ENCODE assay signal across 18 cellular contexts in genomic region chr15:79492065-79492464, GRCh38. TPM values are rescaled to one million over a fixed set of nuclear protein-coding genes. Genes with fewer than 3 reads are reported as not detected.
DNase-seq lines count a peak whose midpoint lies in the region; ATAC-seq and TF ChIP-seq lines count a peak whose summit lies in the region.
"Had no signal": no experiment of that assay in that cellular context is flagged by ENCODE, and none has a peak within 500 bp of the region (broad histone marks: within the 10 kb centered on the region; RNA-seq: fewer than 3 reads in every experiment).

No MANE protein-coding gene starts in this region.

- no peak overlapping the region for H3K4me3 ChIP-seq in HEK293 (ENCODE audit: low read depth, low read length)
- H3K4me3 ChIP-seq in PC-9, result no peak overlapping the region; the same call in 1 of the 2 replicates
- H3K4me3 ChIP-seq in endodermal cell (ENCODE audit: low read length), result no peak overlapping the region
- H3K4me3 ChIP-seq: A549; BLaER1 treated with 17β-estradiol and CSF1 and Interleukin-3, amounts not matched to agents 10 nM and 100 nM had no signal

- H3K9me3 ChIP-seq in HEK293 (ENCODE audit: control insufficient read depth, insufficient read depth, low read depth, low read length), result no peaks in the 10 kb centered on the region
- no peaks in the 10 kb centered on the region for H3K9me3 ChIP-seq in PC-9 (ENCODE audit: insufficient read depth, low read depth)
- peaks cover 12% of the 10 kb centered on the region for H3K9me3 ChIP-seq in endodermal cell (ENCODE audit: control insufficient read depth, low read length)
- H3K9me3 ChIP-seq: A549, Caco-2 had no signal

- TF ChIP-seq CTCF in HEK293 (tag by site-specific recombination; IDR thresholded peaks at IDR 0.05), result no peak
- no peak for TF ChIP-seq CTCF in PC-9 (conservative IDR thresholded peaks at IDR 0.05)
- TF ChIP-seq CTCF in endodermal cell (conservative IDR thresholded peaks at IDR 0.05), result no peak

- H3K27me3 ChIP-seq in PC-9 (ENCODE audit: insufficient read depth, low read depth) (peaks cover 7% of the 10 kb centered on the region; the same call in 1 of the 2 replicates), endodermal cell (ENCODE audit: control insufficient read depth, insufficient read depth, low read length, poor library complexity, severe bottlenecking) (no peaks in the 10 kb centered on the region)
- H3K27me3 ChIP-seq: BLaER1 treated with 17β-estradiol and CSF1 and Interleukin-3, amounts not matched to agents 10 nM and 100 nM had no signal

- H3K36me3 Mint-ChIP-seq in endodermal cell (ENCODE audit: low read depth), result no peaks in the 10 kb centered on the region
- H3K36me3 Mint-ChIP-seq in activated CD4-positive, alpha-beta memory T cell treated with anti-CD3 and anti-CD28 coated beads, Interleukin-2, amount 10 ng/mL, durations not matched to agents 7 days and 5 days (ENCODE audit: low read depth), result no peaks in the 10 kb centered on the region
- H3K36me3 Mint-ChIP-seq: CD8-positive, alpha-beta T cell had no signal

- POLR2A ChIA-PET in HEK293 (lab: Yijun Ruan, JAX) (no interaction called here), PC-9 (lab: Charles Lee; ENCODE audit: unreplicated experiment) (no interaction called here)
- POLR2A ChIA-PET in activated CD4-positive, alpha-beta memory T cell treated with anti-CD3 and anti-CD28 coated beads, Interleukin-2, amount 10 ng/mL, durations not matched to agents 7 days and 5 days (lab: Charles Lee), result no interaction called here

- H3K36me3 ChIP-seq in HEK293 (ENCODE audit: control insufficient read depth in 2 of 2, insufficient read depth in 1 of 2, low read length in 2 of 2) (no peaks in the 10 kb centered on the region), PC-9 (ENCODE audit: low read depth) (no peaks in the 10 kb centered on the region), endodermal cell (ENCODE audit: control insufficient read depth, insufficient read depth, low read length) (no peaks in the 10 kb centered on the region)
- H3K36me3 ChIP-seq: BLaER1 treated with 17β-estradiol and CSF1 and Interleukin-3, amounts not matched to agents 10 nM and 100 nM had no signal

- no peak overlapping the region for H3K27ac ChIP-seq in HEK293 (ENCODE audit: extremely low read depth, low read depth, low read length)
- no peak overlapping the region for H3K27ac ChIP-seq in PC-9
- H3K27ac ChIP-seq in endodermal cell (ENCODE audit: low read depth, low read length), result no peak overlapping the region
- H3K27ac ChIP-seq: 22Rv1; A549; BLaER1 treated with 17β-estradiol and CSF1 and Interleukin-3, amounts not matched to agents 10 nM and 100 nM; C4-2B had no signal

- intact Hi-C loops in PC-9 (cut with micrococcal nuclease; ENCODE audit: unreplicated experiment), result no loop called here

- no peaks in the 10 kb centered on the region for H3K9me2 ChIP-seq in PC-9 (ENCODE audit: insufficient read depth)

- H3K4me1 Mint-ChIP-seq in endodermal cell, result no peaks in the 10 kb centered on the region
- H3K4me1 Mint-ChIP-seq in activated CD4-positive, alpha-beta memory T cell treated with anti-CD3 and anti-CD28 coated beads, Interleukin-2, amount 10 ng/mL, durations not matched to agents 7 days and 5 days, result no peaks in the 10 kb centered on the region
- H3K4me1 Mint-ChIP-seq: B cell had no signal

- 94 to 100% methylated on average over 3 of the region's 3 CpGs for WGBS in endodermal cell (ENCODE audit: insufficient coverage in 1 of 2, insufficient read length in 1 of 2), 2 experiments

- peaks cover 3% of the 10 kb centered on the region for H3K27me3 Mint-ChIP-seq in endodermal cell (ENCODE audit: insufficient read depth)
- peaks cover 3% of the 10 kb centered on the region for H3K27me3 Mint-ChIP-seq in activated CD4-positive, alpha-beta memory T cell treated with anti-CD3 and anti-CD28 coated beads, Interleukin-2, amount 10 ng/mL, durations not matched to agents 7 days and 5 days

- H3K4me3 Mint-ChIP-seq in endodermal cell, result peak overlapping the region; percentile 62
- H3K4me3 Mint-ChIP-seq in activated CD4-positive, alpha-beta memory T cell treated with anti-CD3 and anti-CD28 coated beads, Interleukin-2, amount 10 ng/mL, durations not matched to agents 7 days and 5 days, result no peak overlapping the region
- H3K4me3 Mint-ChIP-seq: B cell; CD4-positive, alpha-beta T cell; CD8-positive, alpha-beta T cell had no signal

- H3K4me1 ChIP-seq in HEK293 (ENCODE audit: control insufficient read depth, insufficient read depth, low read length) (peaks cover 3% of the 10 kb centered on the region; the same call in 1 of the 2 replicates), PC-9 (replicated peaks; ENCODE audit: insufficient read depth) (no peaks in the 10 kb centered on the region), endodermal cell (ENCODE audit: control insufficient read depth, insufficient read depth, low read length) (no peaks in the 10 kb centered on the region)
- H3K4me1 ChIP-seq: A549; BLaER1 treated with 17β-estradiol and CSF1 and Interleukin-3, amounts not matched to agents 10 nM and 100 nM; Caco-2 had no signal

- H3K79me2 ChIP-seq in PC-9 (ENCODE audit: low read depth), result no peaks in the 10 kb centered on the region

- no TSS peak for BruUV-seq in PC-9 (replicated peaks; lab: Mats Ljungman, UMichigan)

- CTCF ChIA-PET in HEK293 (lab: Yijun Ruan, JAX) (no interaction called here), PC-9 (lab: Charles Lee) (no interaction called here)
- CTCF ChIA-PET in activated CD4-positive, alpha-beta memory T cell treated with anti-CD3 and anti-CD28 coated beads, Interleukin-2, amount 10 ng/mL, durations not matched to agents 7 days and 5 days (lab: Charles Lee), result no interaction called here

- H3K4me2 ChIP-seq in PC-9, result peak overlapping the region; percentile 44; the same call in 1 of the 2 replicates
- H3K4me2 ChIP-seq: A549; BLaER1 treated with 17β-estradiol and CSF1 and Interleukin-3, amounts not matched to agents 10 nM and 100 nM had no signal

- DNase-seq in PC-9 (no peak), endodermal cell (no peak)
- no peak for DNase-seq in activated CD4-positive, alpha-beta memory T cell treated with anti-CD3 and anti-CD28 coated beads, Interleukin-2, amount 10 ng/mL, durations not matched to agents 7 days and 5 days
- DNase-seq in activated CD4-positive, alpha-beta T cell treated with anti-CD3 and anti-CD28 coated beads for 48 hours, result no peak
- DNase-seq: AML-193; Caco-2; Calu3; CD4-positive, alpha-beta T cell; CD8-positive, alpha-beta T cell; DMS79 treated with DMSO at 0.1 percent for 48 hours; GF-D8 had no signal

- no peaks in the 10 kb centered on the region for H4K20me1 ChIP-seq in PC-9 (ENCODE audit: insufficient read depth)
- H4K20me1 ChIP-seq: BLaER1 treated with 17β-estradiol and CSF1 and Interleukin-3, amounts not matched to agents 10 nM and 100 nM had no signal

- H2AFZ ChIP-seq in PC-9, result 0 out of 2 replicates have a peak overlapping the region, but pooled peaks have one; percentile 55

- no peak overlapping the region for H3K27ac Mint-ChIP-seq in endodermal cell
- H3K27ac Mint-ChIP-seq in activated CD4-positive, alpha-beta memory T cell treated with anti-CD3 and anti-CD28 coated beads, Interleukin-2, amount 10 ng/mL, durations not matched to agents 7 days and 5 days, result no peak overlapping the region
- H3K27ac Mint-ChIP-seq: B cell; CD4-positive, alpha-beta T cell; CD8-positive, alpha-beta T cell had no signal

- H3K9me3 Mint-ChIP-seq in endodermal cell, result peaks cover 16% of the 10 kb centered on the region
- H3K9me3 Mint-ChIP-seq in activated CD4-positive, alpha-beta memory T cell treated with anti-CD3 and anti-CD28 coated beads, Interleukin-2, amount 10 ng/mL, durations not matched to agents 7 days and 5 days, result no peaks in the 10 kb centered on the region
- H3K9me3 Mint-ChIP-seq: CD8-positive, alpha-beta T cell had no signal

- H3F3A ChIP-seq in PC-9 (ENCODE audit: insufficient read depth, low read depth), result no peaks in the 10 kb centered on the region

- no peak for ATAC-seq in HG03139 (IDR thresholded peaks at IDR 0.05; ENCODE audit: unreplicated experiment)
- ATAC-seq: A549; CD8-positive, alpha-beta T cell had no signal

- H3K9ac ChIP-seq in endodermal cell (ENCODE audit: extremely low read depth, low read length, poor library complexity, severe bottlenecking), result no peak overlapping the region
- H3K9ac ChIP-seq: BLaER1 treated with 17β-estradiol and CSF1 and Interleukin-3, amounts not matched to agents 10 nM and 100 nM had no signal

TF ChIP-seq in HEK293, 187 proteins besides CTCF, POLR2A, EP300 and RAD21:
- peak; percentile 51; the same call in 1 of the 2 replicates for TF ChIP-seq TRIM28 (IDR thresholded peaks at IDR 0.05; ENCODE audit: borderline replicate concordance, low read length)
- no peak for TF ChIP-seq INSM2 (tag by site-specific recombination; IDR thresholded peaks at IDR 0.05)
- TF ChIP-seq SETDB1 (IDR thresholded peaks at IDR 0.05; ENCODE audit: insufficient read length, low read length), result peak; percentile 80
- TF ChIP-seq ZNF19 (tag by site-specific recombination; IDR thresholded peaks at IDR 0.05; ENCODE audit: low read depth), result no peak

RNA-seq across cellular contexts. Expression of gene MINAR1, which starts 59.9 kb away (rescaled TPM):
- total RNA-seq in PC-9 (2021) (0.15 and 0.22 TPM in 2 replicates), endodermal cell (1 to 10 TPM; 1.1 to 1.2 TPM)
- polyA plus RNA-seq in endodermal cell (2013, experiment 1 of 2), result 2.2 TPM
- polyA plus RNA-seq in endodermal cell (2013, experiment 2 of 2), result 2.2 TPM
- total RNA-seq in activated CD4-positive, alpha-beta memory T cell treated with anti-CD3 and anti-CD28 coated beads, Interleukin-2, amount 10 ng/mL, durations not matched to agents 7 days and 5 days, result under 1 TPM; 0.30 to 0.38 TPM
